Comparison of ENCODE assay signal across 1 cellular context in genomic region chr11:47435687-47436086, GRCh38.
TF ChIP-seq lines count a peak whose summit lies in the region.

No MANE protein-coding gene starts in this region.

TF ChIP-seq in HepG2, 621 proteins besides CTCF, POLR2A, EP300 and RAD21 (continued from another document and continues in another):
- TF ChIP-seq, protein P1, sequence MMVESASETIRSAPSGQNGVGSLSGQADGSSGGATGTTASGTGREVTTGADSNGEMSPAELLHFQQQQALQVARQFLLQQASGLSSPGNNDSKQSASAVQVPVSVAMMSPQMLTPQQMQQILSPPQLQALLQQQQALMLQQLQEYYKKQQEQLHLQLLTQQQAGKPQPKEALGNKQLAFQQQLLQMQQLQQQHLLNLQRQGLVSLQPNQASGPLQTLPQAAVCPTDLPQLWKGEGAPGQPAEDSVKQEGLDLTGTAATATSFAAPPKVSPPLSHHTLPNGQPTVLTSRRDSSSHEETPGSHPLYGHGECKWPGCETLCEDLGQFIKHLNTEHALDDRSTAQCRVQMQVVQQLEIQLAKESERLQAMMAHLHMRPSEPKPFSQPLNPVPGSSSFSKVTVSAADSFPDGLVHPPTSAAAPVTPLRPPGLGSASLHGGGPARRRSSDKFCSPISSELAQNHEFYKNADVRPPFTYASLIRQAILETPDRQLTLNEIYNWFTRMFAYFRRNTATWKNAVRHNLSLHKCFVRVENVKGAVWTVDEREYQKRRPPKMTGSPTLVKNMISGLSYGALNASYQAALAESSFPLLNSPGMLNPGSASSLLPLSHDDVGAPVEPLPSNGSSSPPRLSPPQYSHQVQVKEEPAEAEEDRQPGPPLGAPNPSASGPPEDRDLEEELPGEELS (CRISPR knock-in tag; IDR thresholded peaks at IDR 0.05): 0 out of 2 replicates have a peak, but pooled peaks have one; percentile 33
- TF ChIP-seq ZFY (CRISPR knock-in tag; IDR thresholded peaks at IDR 0.05) (peak; percentile 52; the same call in 1 of the 2 replicates), NCOA2 (CRISPR knock-in tag; IDR thresholded peaks at IDR 0.05) (peak; percentile 72), DMTF1 (CRISPR knock-in tag; IDR thresholded peaks at IDR 0.05) (no peak), GFI1 (CRISPR knock-in tag; IDR thresholded peaks at IDR 0.05; ENCODE audit: borderline replicate concordance) (no peak), SALL1 (CRISPR knock-in tag; IDR thresholded peaks at IDR 0.05) (peak; percentile 70), CREM (IDR thresholded peaks at IDR 0.05) (no peak), CREM (CRISPR knock-in tag; IDR thresholded peaks at IDR 0.05) (no peak), RXRB (CRISPR knock-in tag; IDR thresholded peaks at IDR 0.05; ENCODE audit: borderline replicate concordance) (peak; percentile 73), KLF16 (CRISPR knock-in tag; IDR thresholded peaks at IDR 0.05) (no peak), SIX1 (CRISPR knock-in tag; IDR thresholded peaks at IDR 0.05; ENCODE audit: borderline replicate concordance) (no peak), ZNF891 (CRISPR knock-in tag; IDR thresholded peaks at IDR 0.05) (no peak), FOSL2 (CRISPR knock-in tag; IDR thresholded peaks at IDR 0.05) (no peak), CHCHD3 (CRISPR knock-in tag; IDR thresholded peaks at IDR 0.05) (no peak), POGK (CRISPR knock-in tag; conservative IDR thresholded peaks at IDR 0.05) (no peak), MXD1 (CRISPR knock-in tag; IDR thresholded peaks at IDR 0.05) (no peak), SOX5 (CRISPR knock-in tag; IDR thresholded peaks at IDR 0.05; ENCODE audit: borderline replicate concordance) (peak; percentile 41; the same call in 1 of the 2 replicates), SIX4 (CRISPR knock-in tag; IDR thresholded peaks at IDR 0.05) (no peak), ZNF615 (CRISPR knock-in tag; IDR thresholded peaks at IDR 0.05; ENCODE audit: borderline replicate concordance) (no peak), GATAD1 (CRISPR knock-in tag; IDR thresholded peaks at IDR 0.05) (no peak), FOXA3 (CRISPR knock-in tag; IDR thresholded peaks at IDR 0.05) (peak; percentile 71), HNF4A (CRISPR knock-in tag; IDR thresholded peaks at IDR 0.05) (peak; percentile 79), ZFYVE20 (CRISPR knock-in tag; IDR thresholded peaks at IDR 0.05; ENCODE audit: borderline replicate concordance, low read depth) (no peak), NR2F2 (IDR thresholded peaks at IDR 0.05; ENCODE audit: borderline replicate concordance, low read depth) (peak; percentile 86; the same call in 1 of the 2 replicates), ETV6 (CRISPR knock-in tag; conservative IDR thresholded peaks at IDR 0.05) (no peak), NONO (IDR thresholded peaks at IDR 0.05) (no peak), NONO (CRISPR knock-in tag; conservative IDR thresholded peaks at IDR 0.05) (0 out of 2 replicates have a peak, but pooled peaks have one; percentile 15), JUN (CRISPR knock-in tag; IDR thresholded peaks at IDR 0.05) (no peak), AGO2 (optimal IDR thresholded peaks at IDR 0.05; ENCODE audit: low read depth, low read length) (no peak), NFRKB (IDR thresholded peaks at IDR 0.05) (no peak), CREBL2 (CRISPR knock-in tag; IDR thresholded peaks at IDR 0.05; ENCODE audit: borderline replicate concordance) (no peak), ZMYM3 (CRISPR knock-in tag; IDR thresholded peaks at IDR 0.05) (peak; percentile 72; the same call in 1 of the 2 replicates), CCAR2 (optimal IDR thresholded peaks at IDR 0.05; ENCODE audit: low read depth, low read length) (no peak), ELF3 (CRISPR knock-in tag; IDR thresholded peaks at IDR 0.05) (no peak), TBX2 (CRISPR knock-in tag; IDR thresholded peaks at IDR 0.05; ENCODE audit: borderline replicate concordance) (no peak), ZNF629 (CRISPR knock-in tag; conservative IDR thresholded peaks at IDR 0.05) (peak; percentile 15; the same call in 1 of the 2 replicates), ZNF776 (CRISPR knock-in tag; IDR thresholded peaks at IDR 0.05) (no peak), ZNF674 (CRISPR knock-in tag; IDR thresholded peaks at IDR 0.05; ENCODE audit: low read depth) (no peak), ZNF224 (CRISPR knock-in tag; IDR thresholded peaks at IDR 0.05) (no peak), ZNF253 (CRISPR knock-in tag; IDR thresholded peaks at IDR 0.05; ENCODE audit: borderline replicate concordance) (no peak), GPBP1L1 (CRISPR knock-in tag; IDR thresholded peaks at IDR 0.05) (no peak), ARNT2 (CRISPR knock-in tag; IDR thresholded peaks at IDR 0.05; ENCODE audit: low read depth) (no peak), CEBPB (IDR thresholded peaks at IDR 0.05; ENCODE audit: borderline replicate concordance, low read depth, low read length) (no peak), ZNF18 (CRISPR knock-in tag; IDR thresholded peaks at IDR 0.05; ENCODE audit: insufficient replicate concordance) (no peak)
- TF ChIP-seq, protein P2, sequence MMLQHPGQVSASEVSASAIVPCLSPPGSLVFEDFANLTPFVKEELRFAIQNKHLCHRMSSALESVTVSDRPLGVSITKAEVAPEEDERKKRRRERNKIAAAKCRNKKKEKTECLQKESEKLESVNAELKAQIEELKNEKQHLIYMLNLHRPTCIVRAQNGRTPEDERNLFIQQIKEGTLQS (CRISPR knock-in tag; IDR thresholded peaks at IDR 0.05): no peak
- TF ChIP-seq, protein P3, sequence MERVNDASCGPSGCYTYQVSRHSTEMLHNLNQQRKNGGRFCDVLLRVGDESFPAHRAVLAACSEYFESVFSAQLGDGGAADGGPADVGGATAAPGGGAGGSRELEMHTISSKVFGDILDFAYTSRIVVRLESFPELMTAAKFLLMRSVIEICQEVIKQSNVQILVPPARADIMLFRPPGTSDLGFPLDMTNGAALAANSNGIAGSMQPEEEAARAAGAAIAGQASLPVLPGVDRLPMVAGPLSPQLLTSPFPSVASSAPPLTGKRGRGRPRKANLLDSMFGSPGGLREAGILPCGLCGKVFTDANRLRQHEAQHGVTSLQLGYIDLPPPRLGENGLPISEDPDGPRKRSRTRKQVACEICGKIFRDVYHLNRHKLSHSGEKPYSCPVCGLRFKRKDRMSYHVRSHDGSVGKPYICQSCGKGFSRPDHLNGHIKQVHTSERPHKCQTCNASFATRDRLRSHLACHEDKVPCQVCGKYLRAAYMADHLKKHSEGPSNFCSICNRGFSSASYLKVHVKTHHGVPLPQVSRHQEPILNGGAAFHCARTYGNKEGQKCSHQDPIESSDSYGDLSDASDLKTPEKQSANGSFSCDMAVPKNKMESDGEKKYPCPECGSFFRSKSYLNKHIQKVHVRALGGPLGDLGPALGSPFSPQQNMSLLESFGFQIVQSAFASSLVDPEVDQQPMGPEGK (CRISPR knock-in tag; IDR thresholded peaks at IDR 0.05): peak; percentile 50; the same call in 1 of the 2 replicates
- TF ChIP-seq, protein P4, sequence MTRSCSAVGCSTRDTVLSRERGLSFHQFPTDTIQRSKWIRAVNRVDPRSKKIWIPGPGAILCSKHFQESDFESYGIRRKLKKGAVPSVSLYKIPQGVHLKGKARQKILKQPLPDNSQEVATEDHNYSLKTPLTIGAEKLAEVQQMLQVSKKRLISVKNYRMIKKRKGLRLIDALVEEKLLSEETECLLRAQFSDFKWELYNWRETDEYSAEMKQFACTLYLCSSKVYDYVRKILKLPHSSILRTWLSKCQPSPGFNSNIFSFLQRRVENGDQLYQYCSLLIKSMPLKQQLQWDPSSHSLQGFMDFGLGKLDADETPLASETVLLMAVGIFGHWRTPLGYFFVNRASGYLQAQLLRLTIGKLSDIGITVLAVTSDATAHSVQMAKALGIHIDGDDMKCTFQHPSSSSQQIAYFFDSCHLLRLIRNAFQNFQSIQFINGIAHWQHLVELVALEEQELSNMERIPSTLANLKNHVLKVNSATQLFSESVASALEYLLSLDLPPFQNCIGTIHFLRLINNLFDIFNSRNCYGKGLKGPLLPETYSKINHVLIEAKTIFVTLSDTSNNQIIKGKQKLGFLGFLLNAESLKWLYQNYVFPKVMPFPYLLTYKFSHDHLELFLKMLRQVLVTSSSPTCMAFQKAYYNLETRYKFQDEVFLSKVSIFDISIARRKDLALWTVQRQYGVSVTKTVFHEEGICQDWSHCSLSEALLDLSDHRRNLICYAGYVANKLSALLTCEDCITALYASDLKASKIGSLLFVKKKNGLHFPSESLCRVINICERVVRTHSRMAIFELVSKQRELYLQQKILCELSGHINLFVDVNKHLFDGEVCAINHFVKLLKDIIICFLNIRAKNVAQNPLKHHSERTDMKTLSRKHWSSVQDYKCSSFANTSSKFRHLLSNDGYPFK (CRISPR knock-in tag; IDR thresholded peaks at IDR 0.05; ENCODE audit: borderline replicate concordance): no peak
- TF ChIP-seq, protein P5, sequence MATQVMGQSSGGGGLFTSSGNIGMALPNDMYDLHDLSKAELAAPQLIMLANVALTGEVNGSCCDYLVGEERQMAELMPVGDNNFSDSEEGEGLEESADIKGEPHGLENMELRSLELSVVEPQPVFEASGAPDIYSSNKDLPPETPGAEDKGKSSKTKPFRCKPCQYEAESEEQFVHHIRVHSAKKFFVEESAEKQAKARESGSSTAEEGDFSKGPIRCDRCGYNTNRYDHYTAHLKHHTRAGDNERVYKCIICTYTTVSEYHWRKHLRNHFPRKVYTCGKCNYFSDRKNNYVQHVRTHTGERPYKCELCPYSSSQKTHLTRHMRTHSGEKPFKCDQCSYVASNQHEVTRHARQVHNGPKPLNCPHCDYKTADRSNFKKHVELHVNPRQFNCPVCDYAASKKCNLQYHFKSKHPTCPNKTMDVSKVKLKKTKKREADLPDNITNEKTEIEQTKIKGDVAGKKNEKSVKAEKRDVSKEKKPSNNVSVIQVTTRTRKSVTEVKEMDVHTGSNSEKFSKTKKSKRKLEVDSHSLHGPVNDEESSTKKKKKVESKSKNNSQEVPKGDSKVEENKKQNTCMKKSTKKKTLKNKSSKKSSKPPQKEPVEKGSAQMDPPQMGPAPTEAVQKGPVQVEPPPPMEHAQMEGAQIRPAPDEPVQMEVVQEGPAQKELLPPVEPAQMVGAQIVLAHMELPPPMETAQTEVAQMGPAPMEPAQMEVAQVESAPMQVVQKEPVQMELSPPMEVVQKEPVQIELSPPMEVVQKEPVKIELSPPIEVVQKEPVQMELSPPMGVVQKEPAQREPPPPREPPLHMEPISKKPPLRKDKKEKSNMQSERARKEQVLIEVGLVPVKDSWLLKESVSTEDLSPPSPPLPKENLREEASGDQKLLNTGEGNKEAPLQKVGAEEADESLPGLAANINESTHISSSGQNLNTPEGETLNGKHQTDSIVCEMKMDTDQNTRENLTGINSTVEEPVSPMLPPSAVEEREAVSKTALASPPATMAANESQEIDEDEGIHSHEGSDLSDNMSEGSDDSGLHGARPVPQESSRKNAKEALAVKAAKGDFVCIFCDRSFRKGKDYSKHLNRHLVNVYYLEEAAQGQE (IDR thresholded peaks at IDR 0.05; ENCODE audit: borderline replicate concordance in 1 of 2, low read depth in 1 of 2, low read length in 2 of 2): peak in 1 of 2 experiments; percentile 32; a peak in 1 of 4 replicates
